In the genomic region with DNA sequence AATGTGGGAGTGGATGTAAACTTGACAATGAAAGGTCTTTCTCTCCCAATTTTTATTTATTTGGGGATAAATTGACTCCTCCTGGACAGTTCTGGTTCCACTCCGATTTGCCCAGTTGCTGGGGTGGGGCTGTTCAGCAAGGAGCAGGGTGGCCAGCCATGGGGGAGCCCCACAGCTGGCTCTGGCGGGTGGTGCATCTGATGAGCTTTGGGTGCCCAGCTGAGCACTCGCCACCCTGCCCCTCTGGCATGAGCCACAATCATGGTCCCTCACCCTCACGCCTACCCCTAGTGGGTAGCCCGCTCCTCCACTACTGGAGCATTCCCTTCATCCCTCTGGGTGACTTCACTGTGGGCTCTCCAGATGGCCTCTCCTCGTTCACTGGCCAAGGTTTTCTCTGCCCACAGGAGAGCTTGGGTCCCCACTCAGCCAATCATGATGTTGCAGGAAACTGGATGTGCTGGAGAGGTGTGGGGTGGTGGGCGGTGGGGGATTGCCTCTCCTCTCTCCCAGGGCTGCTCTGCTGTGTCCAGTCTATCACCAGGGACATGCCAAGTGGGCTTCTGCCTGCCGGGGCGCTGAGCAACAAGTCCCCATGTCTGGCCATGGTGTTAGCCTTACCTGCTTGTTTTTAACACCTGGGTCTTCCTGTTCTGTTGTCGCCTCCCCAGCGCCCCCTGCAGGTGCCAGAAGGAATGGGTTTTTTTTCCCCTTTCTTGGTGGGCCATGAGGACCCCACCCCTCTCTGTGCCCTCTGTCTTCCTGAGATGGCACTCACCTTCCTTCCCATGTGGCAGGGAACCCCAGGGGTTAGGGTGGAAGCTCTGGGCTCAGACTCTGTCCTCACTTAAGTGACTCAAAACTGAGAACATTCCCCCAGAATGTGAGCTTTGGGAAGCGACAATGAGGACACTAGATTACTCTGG, we compare ENCODE assay signal across 7 cellular contexts. TPM values are rescaled to one million over a fixed set of nuclear protein-coding genes. Genes with fewer than 3 reads are reported as not detected.
DNase-seq lines count a peak whose midpoint lies in the region; FAIRE-seq and TF ChIP-seq lines count a peak whose summit lies in the region.

No MANE protein-coding gene starts in this region.

- no peak for TF ChIP-seq POLR2A in esophagus muscularis mucosa (IDR thresholded peaks at IDR 0.05; ENCODE audit: low read depth)

- no peak overlapping the region for H3K27ac ChIP-seq in esophagus muscularis mucosa (replicated peaks in 1 of 4)

- peak; percentile 5 for FAIRE-seq in GM18507 (lab: Jason Lieb, UNC)

- peaks cover 12 to 22% (median 17%) of the 10 kb centered on the region in 4 donors for H3K4me1 ChIP-seq in esophagus muscularis mucosa

- H3K9me3 ChIP-seq in esophagus muscularis mucosa, result no peaks in the 10 kb centered on the region
- H3K9me3 ChIP-seq in MG63, result no peaks in the 10 kb centered on the region

- H3K27me3 ChIP-seq in esophagus muscularis mucosa (no peaks in the 10 kb centered on the region), MG63 (no peaks in the 10 kb centered on the region)

- H3K36me3 ChIP-seq in esophagus muscularis mucosa (no peaks in the 10 kb centered on the region), MG63 (no peaks in the 10 kb centered on the region)

- TF ChIP-seq EP300 in esophagus muscularis mucosa (IDR thresholded peaks at IDR 0.05), result no peak

- TF ChIP-seq CTCF in esophagus muscularis mucosa (IDR thresholded peaks at IDR 0.05), result peak in 2 of 3 experiments; percentile 18 to 61

- DNase-seq in GM18507 (ENCODE audit: extremely low spot score, insufficient read length, low read depth) (no peak), SW480 (ENCODE audit: low spot score) (peak; percentile 31), esophagus muscularis mucosa (ENCODE audit: extremely low spot score) (no peak), occipital lobe (lab: John Stamatoyannopoulos, UW) (no peak), AG20443 (ENCODE audit: low spot score) (no peak), MG63 (no peak)
- DNase-seq in stimulated activated CD4-positive, alpha-beta T cell treated with anti-CD3 and anti-CD28 coated beads, Interleukin-2, amount 100 ng/mL, for 48 hours, result peak; percentile 23

- H3K4me3 ChIP-seq in esophagus muscularis mucosa, result no peak overlapping the region
- no peak overlapping the region for H3K4me3 ChIP-seq in MG63

- intact Hi-C loops in esophagus muscularis mucosa (cut with DNase I), result no loop called here

- 70% methylated on average over 12 of the region's 12 CpGs for WGBS in esophagus muscularis mucosa

RNA-seq across cellular contexts. Expression of a gene that starts 3.4 kb away (rescaled TPM):
- total RNA-seq in esophagus muscularis mucosa (1 to 10 TPM; 1.2 to 2.5 (median 1.9) TPM), occipital lobe (2.3 TPM)
- not detected in 2 replicates for total RNA-seq in MG63 (2014; rRNA removed; shearing (Covaris generic); ENCODE audit: low replicate concordance)

RNA-seq across cellular contexts. Expression of a gene that starts 42.6 kb away (rescaled TPM):
- total RNA-seq in esophagus muscularis mucosa (1 to 10 TPM; 4.2 to 9.1 (median 5.9) TPM), occipital lobe (6.4 TPM)
- not detected in 2 replicates for total RNA-seq in MG63 (2014; rRNA removed; shearing (Covaris generic); ENCODE audit: low replicate concordance)

Comparison
In these comparisons a context has a peak if more than half of its experiments do, and no peak if none do; other contexts are left out.
1. DNase-seq: peak in SW480 (single experiment) and stimulated activated CD4-positive, alpha-beta T cell treated with anti-CD3 and anti-CD28 coated beads, Interleukin-2, amount 100 ng/mL, for 48 hours (2 of 2); none in GM18507 (single experiment), esophagus muscularis mucosa (single experiment), occipital lobe (single experiment), AG20443 (single experiment) and MG63 (single experiment).